ENCODE assay signal across 1 cellular context in the genomic region with DNA sequence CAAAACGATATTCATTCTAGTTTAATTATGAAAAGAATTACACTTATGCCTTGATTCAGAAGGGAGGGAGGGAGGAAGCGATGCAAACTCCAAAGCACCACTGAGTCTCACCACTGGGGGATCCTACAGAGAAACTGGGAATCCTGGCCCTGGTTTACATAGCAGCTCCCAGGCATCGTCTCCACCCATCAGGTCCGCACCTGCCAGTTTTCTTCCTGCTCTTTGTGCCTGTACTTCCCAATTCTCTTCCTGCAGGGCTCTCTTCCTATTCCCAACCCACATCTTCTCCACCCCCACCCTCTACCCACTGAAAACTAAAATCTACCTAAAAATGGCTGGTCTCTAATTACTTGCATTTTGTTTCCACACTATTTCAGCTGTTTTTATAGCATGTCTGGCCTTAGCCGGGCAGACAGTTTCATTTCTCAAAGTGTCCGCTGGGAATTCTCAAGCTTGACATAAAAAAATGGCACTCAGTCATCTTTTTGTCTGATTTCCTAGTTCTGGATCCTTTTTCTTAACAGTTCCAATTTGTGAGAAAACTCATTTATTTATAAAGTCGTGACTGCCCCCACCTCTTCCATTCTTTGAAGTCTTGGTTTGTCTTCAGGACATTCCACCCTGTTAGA.
TF ChIP-seq lines count a peak whose summit lies in the region.

No MANE protein-coding gene starts in this region.

TF ChIP-seq in H1, 55 proteins besides CTCF, POLR2A, EP300 and RAD21:
- TF ChIP-seq RXRA (IDR thresholded peaks at IDR 0.05; ENCODE audit: insufficient read depth, low read depth, low read length) (no peak), GTF2F1 (IDR thresholded peaks at IDR 0.05; ENCODE audit: borderline replicate concordance, low read depth, low read length) (no peak), E2F6 (IDR thresholded peaks at IDR 0.05) (no peak), RBBP5 (IDR thresholded peaks at IDR 0.05; ENCODE audit: borderline replicate concordance, low read depth, low read length) (no peak), CHD1 (IDR thresholded peaks at IDR 0.05; ENCODE audit: low read depth, low read length) (no peak), KDM5A (IDR thresholded peaks at IDR 0.05; ENCODE audit: low read length) (no peak), TBP (IDR thresholded peaks at IDR 0.05; ENCODE audit: low read depth, low read length) (no peak), RFX5 (IDR thresholded peaks at IDR 0.05; ENCODE audit: borderline replicate concordance, low read depth, low read length) (no peak), SIRT6 (IDR thresholded peaks at IDR 0.05; ENCODE audit: low read length) (no peak), MAFK (IDR thresholded peaks at IDR 0.05; ENCODE audit: low read depth, low read length) (no peak), HDAC6 (IDR thresholded peaks at IDR 0.05; ENCODE audit: low read depth, low read length) (no peak)
